1 cellular context compared by ENCODE assay signal in the genomic region with DNA sequence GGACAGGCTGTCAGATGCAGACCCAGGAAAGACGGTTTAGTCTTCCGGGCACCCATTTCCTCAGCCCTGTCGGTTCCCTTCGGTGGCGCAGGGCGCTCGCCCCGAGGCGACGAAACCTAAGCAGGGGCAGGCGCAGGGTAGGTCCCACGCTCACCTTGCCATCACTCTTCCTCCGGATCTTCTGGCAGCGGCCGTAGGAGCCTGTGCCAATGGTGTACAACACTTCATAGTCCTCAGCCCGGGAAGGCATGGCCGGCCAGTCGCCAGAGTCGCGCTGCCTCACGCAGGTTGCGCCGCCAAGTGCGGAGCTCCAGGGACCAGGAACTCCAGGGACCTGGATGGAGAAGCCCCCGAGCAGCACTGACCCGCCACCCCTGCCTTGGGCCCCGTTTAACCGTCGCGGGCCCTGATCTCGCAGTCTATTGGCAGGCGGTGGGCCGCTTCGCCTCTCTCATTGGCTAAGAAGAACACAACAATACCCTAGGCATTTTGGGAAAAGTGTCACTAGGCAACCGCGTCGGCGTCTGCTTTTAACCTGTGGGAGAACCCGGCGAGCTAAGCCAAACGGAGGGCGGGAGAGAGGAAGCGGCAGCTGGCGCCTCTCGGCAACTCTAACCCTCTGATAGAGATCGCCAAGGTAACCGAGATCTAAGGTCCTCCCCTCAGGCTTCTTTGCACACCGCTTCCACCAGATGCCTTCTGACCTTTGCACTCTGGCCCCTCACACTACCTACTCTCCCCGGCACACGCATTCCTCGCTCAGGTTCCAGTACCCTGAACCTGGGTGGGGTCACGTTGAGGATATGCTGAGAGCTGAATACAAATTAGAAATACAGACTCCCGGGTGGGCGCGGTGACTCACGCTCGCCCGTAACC.
TF ChIP-seq lines count a peak whose summit lies in the region.

Gene NEK2 (minus strand): TSS at position 392 of the 876 bp plus-strand sequence. CDS start 142 bp downstream, at position 250.

TF ChIP-seq in K562, 482 proteins besides CTCF, POLR2A, EP300 and RAD21 (continued from another document and continues in another):
- TF ChIP-seq KLF1 (tag; IDR thresholded peaks at IDR 0.05): no peak
- TF ChIP-seq HIVEP1 (CRISPR knock-in tag; IDR thresholded peaks at IDR 0.05): no peak
- no peak for TF ChIP-seq GATA2 (CRISPR knock-in tag; IDR thresholded peaks at IDR 0.05)
- TF ChIP-seq SMAD4 (CRISPR knock-in tag; conservative IDR thresholded peaks at IDR 0.05): peak; percentile 67
- TF ChIP-seq ZNF764 (CRISPR knock-in tag; IDR thresholded peaks at IDR 0.05; ENCODE audit: low read depth): no peak
- TF ChIP-seq, protein P1, sequence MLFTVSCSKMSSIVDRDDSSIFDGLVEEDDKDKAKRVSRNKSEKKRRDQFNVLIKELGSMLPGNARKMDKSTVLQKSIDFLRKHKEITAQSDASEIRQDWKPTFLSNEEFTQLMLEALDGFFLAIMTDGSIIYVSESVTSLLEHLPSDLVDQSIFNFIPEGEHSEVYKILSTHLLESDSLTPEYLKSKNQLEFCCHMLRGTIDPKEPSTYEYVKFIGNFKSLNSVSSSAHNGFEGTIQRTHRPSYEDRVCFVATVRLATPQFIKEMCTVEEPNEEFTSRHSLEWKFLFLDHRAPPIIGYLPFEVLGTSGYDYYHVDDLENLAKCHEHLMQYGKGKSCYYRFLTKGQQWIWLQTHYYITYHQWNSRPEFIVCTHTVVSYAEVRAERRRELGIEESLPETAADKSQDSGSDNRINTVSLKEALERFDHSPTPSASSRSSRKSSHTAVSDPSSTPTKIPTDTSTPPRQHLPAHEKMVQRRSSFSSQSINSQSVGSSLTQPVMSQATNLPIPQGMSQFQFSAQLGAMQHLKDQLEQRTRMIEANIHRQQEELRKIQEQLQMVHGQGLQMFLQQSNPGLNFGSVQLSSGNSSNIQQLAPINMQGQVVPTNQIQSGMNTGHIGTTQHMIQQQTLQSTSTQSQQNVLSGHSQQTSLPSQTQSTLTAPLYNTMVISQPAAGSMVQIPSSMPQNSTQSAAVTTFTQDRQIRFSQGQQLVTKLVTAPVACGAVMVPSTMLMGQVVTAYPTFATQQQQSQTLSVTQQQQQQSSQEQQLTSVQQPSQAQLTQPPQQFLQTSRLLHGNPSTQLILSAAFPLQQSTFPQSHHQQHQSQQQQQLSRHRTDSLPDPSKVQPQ (CRISPR knock-in tag; IDR thresholded peaks at IDR 0.05; ENCODE audit: borderline replicate concordance): no peak
- TF ChIP-seq ZNF511 (CRISPR knock-in tag; IDR thresholded peaks at IDR 0.05): no peak; the same call in 1 of the 2 replicates
- peak; percentile 82 for TF ChIP-seq ASH1L (IDR thresholded peaks at IDR 0.05; ENCODE audit: borderline replicate concordance, low read depth, partially characterized antibody)
- TF ChIP-seq, protein P2, sequence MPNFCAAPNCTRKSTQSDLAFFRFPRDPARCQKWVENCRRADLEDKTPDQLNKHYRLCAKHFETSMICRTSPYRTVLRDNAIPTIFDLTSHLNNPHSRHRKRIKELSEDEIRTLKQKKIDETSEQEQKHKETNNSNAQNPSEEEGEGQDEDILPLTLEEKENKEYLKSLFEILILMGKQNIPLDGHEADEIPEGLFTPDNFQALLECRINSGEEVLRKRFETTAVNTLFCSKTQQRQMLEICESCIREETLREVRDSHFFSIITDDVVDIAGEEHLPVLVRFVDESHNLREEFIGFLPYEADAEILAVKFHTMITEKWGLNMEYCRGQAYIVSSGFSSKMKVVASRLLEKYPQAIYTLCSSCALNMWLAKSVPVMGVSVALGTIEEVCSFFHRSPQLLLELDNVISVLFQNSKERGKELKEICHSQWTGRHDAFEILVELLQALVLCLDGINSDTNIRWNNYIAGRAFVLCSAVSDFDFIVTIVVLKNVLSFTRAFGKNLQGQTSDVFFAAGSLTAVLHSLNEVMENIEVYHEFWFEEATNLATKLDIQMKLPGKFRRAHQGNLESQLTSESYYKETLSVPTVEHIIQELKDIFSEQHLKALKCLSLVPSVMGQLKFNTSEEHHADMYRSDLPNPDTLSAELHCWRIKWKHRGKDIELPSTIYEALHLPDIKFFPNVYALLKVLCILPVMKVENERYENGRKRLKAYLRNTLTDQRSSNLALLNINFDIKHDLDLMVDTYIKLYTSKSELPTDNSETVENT (CRISPR knock-in tag; IDR thresholded peaks at IDR 0.05): peak; percentile 19; the same call in 1 of the 2 replicates
- TF ChIP-seq ZNF212 (CRISPR knock-in tag; IDR thresholded peaks at IDR 0.05): no peak
- TF ChIP-seq HOXB6 (CRISPR knock-in tag; IDR thresholded peaks at IDR 0.05; ENCODE audit: borderline replicate concordance): no peak
- TF ChIP-seq ILF3 (IDR thresholded peaks at IDR 0.05; ENCODE audit: borderline replicate concordance): no peak
- TF ChIP-seq, protein P3, sequence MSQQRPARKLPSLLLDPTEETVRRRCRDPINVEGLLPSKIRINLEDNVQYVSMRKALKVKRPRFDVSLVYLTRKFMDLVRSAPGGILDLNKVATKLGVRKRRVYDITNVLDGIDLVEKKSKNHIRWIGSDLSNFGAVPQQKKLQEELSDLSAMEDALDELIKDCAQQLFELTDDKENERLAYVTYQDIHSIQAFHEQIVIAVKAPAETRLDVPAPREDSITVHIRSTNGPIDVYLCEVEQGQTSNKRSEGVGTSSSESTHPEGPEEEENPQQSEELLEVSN (IDR thresholded peaks at IDR 0.05; ENCODE audit: borderline replicate concordance in 1 of 2, extremely low read depth in 1 of 2, insufficient read depth in 1 of 2, insufficient read length in 1 of 2, low read depth in 1 of 2, low read length in 1 of 2, poor library complexity in 1 of 2, severe bottlenecking in 1 of 2): peak in 1 of 2 experiments; percentile 65
- TF ChIP-seq, protein P4, sequence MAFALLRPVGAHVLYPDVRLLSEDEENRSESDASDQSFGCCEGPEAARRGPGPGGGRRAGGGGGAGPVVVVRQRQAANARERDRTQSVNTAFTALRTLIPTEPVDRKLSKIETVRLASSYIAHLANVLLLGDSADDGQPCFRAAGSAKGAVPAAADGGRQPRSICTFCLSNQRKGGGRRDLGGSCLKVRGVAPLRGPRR (CRISPR knock-in tag; IDR thresholded peaks at IDR 0.05): no peak
- TF ChIP-seq, protein P5, sequence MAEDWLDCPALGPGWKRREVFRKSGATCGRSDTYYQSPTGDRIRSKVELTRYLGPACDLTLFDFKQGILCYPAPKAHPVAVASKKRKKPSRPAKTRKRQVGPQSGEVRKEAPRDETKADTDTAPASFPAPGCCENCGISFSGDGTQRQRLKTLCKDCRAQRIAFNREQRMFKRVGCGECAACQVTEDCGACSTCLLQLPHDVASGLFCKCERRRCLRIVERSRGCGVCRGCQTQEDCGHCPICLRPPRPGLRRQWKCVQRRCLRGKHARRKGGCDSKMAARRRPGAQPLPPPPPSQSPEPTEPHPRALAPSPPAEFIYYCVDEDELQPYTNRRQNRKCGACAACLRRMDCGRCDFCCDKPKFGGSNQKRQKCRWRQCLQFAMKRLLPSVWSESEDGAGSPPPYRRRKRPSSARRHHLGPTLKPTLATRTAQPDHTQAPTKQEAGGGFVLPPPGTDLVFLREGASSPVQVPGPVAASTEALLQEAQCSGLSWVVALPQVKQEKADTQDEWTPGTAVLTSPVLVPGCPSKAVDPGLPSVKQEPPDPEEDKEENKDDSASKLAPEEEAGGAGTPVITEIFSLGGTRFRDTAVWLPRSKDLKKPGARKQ (CRISPR knock-in tag; IDR thresholded peaks at IDR 0.05): no peak
- peak; percentile 66; the same call in 1 of the 2 replicates for TF ChIP-seq ZBTB2 (IDR thresholded peaks at IDR 0.05)
- no peak for TF ChIP-seq SREBF2 (CRISPR knock-in tag; IDR thresholded peaks at IDR 0.05)
- TF ChIP-seq HDAC6 (IDR thresholded peaks at IDR 0.05; ENCODE audit: low read depth, low read length): no peak
- peak; percentile 95 for TF ChIP-seq KLF13 (tag; IDR thresholded peaks at IDR 0.05; ENCODE audit: borderline replicate concordance, low read depth)
- TF ChIP-seq SAP30 (IDR thresholded peaks at IDR 0.05; ENCODE audit: borderline replicate concordance, insufficient read depth, low read depth, low read length, poor library complexity, severe bottlenecking): peak; percentile 99
- peak; percentile 72 for TF ChIP-seq MAX (CRISPR knock-in tag; IDR thresholded peaks at IDR 0.05)
- TF ChIP-seq PHTF2 (CRISPR knock-in tag; IDR thresholded peaks at IDR 0.05): no peak
- peak; percentile 51 for TF ChIP-seq CHD1 (IDR thresholded peaks at IDR 0.05; ENCODE audit: low read length)
- no peak for TF ChIP-seq HEY1 (CRISPR knock-in tag; IDR thresholded peaks at IDR 0.05; ENCODE audit: borderline replicate concordance)
- TF ChIP-seq HNRNPLL (IDR thresholded peaks at IDR 0.05; ENCODE audit: low read depth, low read length, poor library complexity, severe bottlenecking): peak; percentile 94
- peak; percentile 40 for TF ChIP-seq RBM25 (IDR thresholded peaks at IDR 0.05; ENCODE audit: low read depth, low read length, severe bottlenecking)
- no peak for TF ChIP-seq XRCC4 (IDR thresholded peaks at IDR 0.05; ENCODE audit: extremely low read depth, insufficient read depth, insufficient read length)
- TF ChIP-seq MLX (CRISPR knock-in tag; conservative IDR thresholded peaks at IDR 0.05): no peak; a peak in 1 of 4 replicates
- no peak for TF ChIP-seq ZNF551 (CRISPR knock-in tag; IDR thresholded peaks at IDR 0.05)
- no peak for TF ChIP-seq IRF1 (CRISPR knock-in tag; IDR thresholded peaks at IDR 0.05; ENCODE audit: borderline replicate concordance)
- TF ChIP-seq HMGN3 (IDR thresholded peaks at IDR 0.05; ENCODE audit: borderline replicate concordance, extremely low read depth, insufficient read length, low read depth, low read length): no peak
- TF ChIP-seq BCL6 (CRISPR knock-in tag; IDR thresholded peaks at IDR 0.05): no peak
- TF ChIP-seq MECOM (CRISPR knock-in tag; IDR thresholded peaks at IDR 0.05): no peak
- TF ChIP-seq KDM5B (IDR thresholded peaks at IDR 0.05; ENCODE audit: insufficient replicate concordance, low read depth, low read length): peak; percentile 87
- TF ChIP-seq ZNF431 (CRISPR knock-in tag; IDR thresholded peaks at IDR 0.05): no peak
- TF ChIP-seq, protein P6, sequence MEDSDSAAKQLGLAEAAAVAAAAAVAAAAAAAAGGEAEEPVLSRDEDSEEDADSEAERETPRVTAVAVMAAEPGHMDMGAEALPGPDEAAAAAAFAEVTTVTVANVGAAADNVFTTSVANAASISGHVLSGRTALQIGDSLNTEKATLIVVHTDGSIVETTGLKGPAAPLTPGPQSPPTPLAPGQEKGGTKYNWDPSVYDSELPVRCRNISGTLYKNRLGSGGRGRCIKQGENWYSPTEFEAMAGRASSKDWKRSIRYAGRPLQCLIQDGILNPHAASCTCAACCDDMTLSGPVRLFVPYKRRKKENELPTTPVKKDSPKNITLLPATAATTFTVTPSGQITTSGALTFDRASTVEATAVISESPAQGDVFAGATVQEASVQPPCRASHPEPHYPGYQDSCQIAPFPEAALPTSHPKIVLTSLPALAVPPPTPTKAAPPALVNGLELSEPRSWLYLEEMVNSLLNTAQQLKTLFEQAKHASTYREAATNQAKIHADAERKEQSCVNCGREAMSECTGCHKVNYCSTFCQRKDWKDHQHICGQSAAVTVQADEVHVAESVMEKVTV (CRISPR knock-in tag; IDR thresholded peaks at IDR 0.05): 0 out of 2 replicates have a peak, but pooled peaks have one; percentile 7
- peak; percentile 32 to 99; a peak in 3 of 4 replicates for TF ChIP-seq HDAC1 (IDR thresholded peaks at IDR 0.05)
- TF ChIP-seq CREM (IDR thresholded peaks at IDR 0.05; ENCODE audit: low read depth): peak; percentile 86
- TF ChIP-seq ZNF778 (CRISPR knock-in tag; IDR thresholded peaks at IDR 0.05): no peak
- TF ChIP-seq SP1 (CRISPR knock-in tag; IDR thresholded peaks at IDR 0.05): no peak; the same call in none of the 2 replicates
- peak; percentile 95 for TF ChIP-seq CXXC5 (CRISPR knock-in tag; IDR thresholded peaks at IDR 0.05)
